Comparison of ENCODE assay signal across 16 cellular contexts in genomic region chr2:38093503-38093902, GRCh38. TPM values are rescaled to one million over a fixed set of nuclear protein-coding genes. Genes with fewer than 3 reads are reported as not detected.
DNase-seq lines count a peak whose midpoint lies in the region; ATAC-seq, FAIRE-seq and TF ChIP-seq lines count a peak whose summit lies in the region.
"Had no signal": no experiment of that assay in that cellular context is flagged by ENCODE, and none has a peak within 500 bp of the region (broad histone marks: within the 10 kb centered on the region; RNA-seq: fewer than 3 reads in every experiment).

No MANE protein-coding gene starts in this region.

- no TSS peak for BruUV-seq in HCT116 (replicated peaks; lab: Mats Ljungman, UMichigan)

- H4K20me1 ChIP-seq in HCT116 (ENCODE audit: insufficient read depth) = no peaks in the 10 kb centered on the region

- TF ChIP-seq EP300 in A549 (IDR thresholded peaks at IDR 0.05) = no peak

- no peak for FAIRE-seq in A549 (lab: Jason Lieb, UNC)
- FAIRE-seq: keratinocyte had no signal

- H3K9me3 ChIP-seq in A549 = no peaks in the 10 kb centered on the region
- no peaks in the 10 kb centered on the region for H3K9me3 ChIP-seq in HCT116 (ENCODE audit: control insufficient read depth in 1 of 2, insufficient read depth in 1 of 2, low read depth in 1 of 2, low read length in 2 of 2)
- H3K9me3 ChIP-seq in right atrium auricular region = no peaks in the 10 kb centered on the region
- H3K9me3 ChIP-seq: gastrocnemius medialis, mucosa of descending colon had no signal

- ATAC-seq in A549 (no peak), HCT116 (peak; percentile 34; the same call in 1 of the 2 replicates), HG02623 (IDR thresholded peaks at IDR 0.05; ENCODE audit: unreplicated experiment) (no peak), GM21737 (IDR thresholded peaks at IDR 0.05; ENCODE audit: unreplicated experiment) (no peak), GM19035 (IDR thresholded peaks at IDR 0.05; ENCODE audit: unreplicated experiment) (no peak)
- ATAC-seq: gastrocnemius medialis, mucosa of descending colon had no signal

- H3K4me3 ChIP-seq in A549 = no peak overlapping the region
- H3K4me3 ChIP-seq in HCT116 (replicated peaks in 1 of 2; ENCODE audit: low read depth in 1 of 2, low read length in 2 of 2) = no peak overlapping the region
- H3K4me3 ChIP-seq in astrocyte of the spinal cord (ENCODE audit: low read depth, low read length) = no peak overlapping the region
- H3K4me3 ChIP-seq in right atrium auricular region = no peak overlapping the region
- H3K4me3 ChIP-seq: gastrocnemius medialis, mucosa of descending colon had no signal

- POLR2A ChIA-PET in A549 (lab: Yijun Ruan, JAX) = no interaction called here
- POLR2A ChIA-PET in HCT116 (lab: Charles Lee) = no interaction called here

- TF ChIP-seq RAD21 in A549 (conservative IDR thresholded peaks at IDR 0.05 in 1 of 2, IDR thresholded peaks at IDR 0.05 in 1 of 2) (no peak), HCT116 (IDR thresholded peaks at IDR 0.05; ENCODE audit: low read depth) (no peak)

- intact Hi-C loops in HCT116 (cut with micrococcal nuclease) = no loop called here

- no peaks in the 10 kb centered on the region for H3K79me2 ChIP-seq in HCT116 (ENCODE audit: insufficient read depth, low read length)
- H3K79me2 ChIP-seq: parathyroid adenoma had no signal

- no peak for TF ChIP-seq POLR2A in A549 (IDR thresholded peaks at IDR 0.05; ENCODE audit: low read length)
- no peak for TF ChIP-seq POLR2A in HCT116 (IDR thresholded peaks at IDR 0.05; ENCODE audit: borderline replicate concordance, extremely low read depth, insufficient read depth, insufficient read length)

- H3K4me1 ChIP-seq in A549 (peaks cover 46% of the 10 kb centered on the region), HCT116 (ENCODE audit: control insufficient read depth in 1 of 2, insufficient read depth in 2 of 2, low read length in 2 of 2) (no peaks in the 10 kb centered on the region), right atrium auricular region (peaks cover 0 to 54% of the 10 kb centered on the region in 2 donors)
- H3K4me1 ChIP-seq: parathyroid adenoma had no signal

- RAD21 ChIA-PET in HCT116 (lab: Charles Lee; ENCODE audit: low non-redundant PET in 1 of 2, low total read pairs in 2 of 2, uncharacterized antibody in 2 of 2, unreplicated experiment in 2 of 2) = no interaction called here

- peak overlapping the region; percentile 53 to 75; a peak in 4 of 6 replicates for H3K27ac ChIP-seq in A549
- no peak overlapping the region for H3K27ac ChIP-seq in HCT116 (ENCODE audit: low read depth, low read length)
- H3K27ac ChIP-seq in right atrium auricular region = peak overlapping the region; percentile 39 to 78
- H3K27ac ChIP-seq: parathyroid adenoma had no signal

- in situ Hi-C loops in astrocyte of the spinal cord (cut with HindIII; ENCODE audit: low sequenced_read_pairs) (no loop called here), GM13977 (cut with MboI; ENCODE audit: low pct_unique_long_range_greater_than_20kb, low sequenced_read_pairs, unreplicated experiment) (no loop called here)

- CTCF ChIA-PET in A549 (lab: Yijun Ruan, JAX) (interaction anchor here (0.7 to 6.9 kb wide), 4 partner anchors 10 to 16 kb away, joined by 3 to 40 read pairs (median 4); partner anchors contain the start of gene CYP1B1), HCT116 (lab: Charles Lee) (interaction anchor here (1.1 kb wide), 1 partner anchor 17 kb away, joined by 3 read pairs; the partner anchor contains the start of gene CYP1B1)

- H3K4me2 ChIP-seq in A549 (no peak overlapping the region), HCT116 (ENCODE audit: low read length) (no peak overlapping the region)

- H3K36me3 ChIP-seq in HCT116 (ENCODE audit: control insufficient read depth in 1 of 2, insufficient read depth in 2 of 2, low read length in 2 of 2) (no peaks in the 10 kb centered on the region), right atrium auricular region (no peaks in the 10 kb centered on the region)
- H3K36me3 ChIP-seq: gastrocnemius medialis had no signal

- no peaks in the 10 kb centered on the region for H3K9me2 ChIP-seq in HCT116 (ENCODE audit: insufficient read depth)

- H3K9ac ChIP-seq in HCT116 (ENCODE audit: low read length) = no peak overlapping the region
- H3K9ac ChIP-seq: parathyroid adenoma had no signal

- H3K27me3 ChIP-seq in HCT116 (ENCODE audit: insufficient read depth, low read length) (no peaks in the 10 kb centered on the region), right atrium auricular region (no peaks in the 10 kb centered on the region)

- DNase-seq in A549 (ENCODE audit: low read depth in 1 of 2, low spot score in 1 of 2) = no peak
- DNase-seq in HCT116 (ENCODE audit: low read depth, low spot score) = no peak
- DNase-seq in astrocyte of the spinal cord (ENCODE audit: low read depth, low spot score) = peak; percentile 67
- no peak for DNase-seq in right atrium auricular region (ENCODE audit: low spot score)
- DNase-seq in GM13977 (ENCODE audit: low spot score) = no peak
- DNase-seq: gastrocnemius medialis; H9; KG1; mucosa of descending colon; NCI-H187; stimulated activated CD4-positive, alpha-beta T cell treated with anti-CD3 and anti-CD28 coated beads, Interleukin-12 subunit alpha, Interleukin-12 subunit beta, amount 100 ng/mL, for 4 hours had no signal

- no peak overlapping the region for H2AFZ ChIP-seq in HCT116 (ENCODE audit: low read depth, low read length, poor library complexity, severe bottlenecking)
- H2AFZ ChIP-seq: parathyroid adenoma had no signal

- 79% methylated on average over 1 of the region's 1 CpG for WGBS in A549 (ENCODE audit: missing lambda C conversion rate)

- TF ChIP-seq CTCF in A549 (IDR thresholded peaks at IDR 0.05) = no peak
- TF ChIP-seq CTCF in HCT116 (IDR thresholded peaks at IDR 0.05 in 2 of 3, conservative IDR thresholded peaks at IDR 0.05 in 1 of 3; ENCODE audit: borderline replicate concordance in 1 of 3, insufficient read depth in 1 of 3, low read depth in 2 of 3, low read length in 2 of 3) = no peak
- no peak for TF ChIP-seq CTCF in astrocyte of the spinal cord (IDR thresholded peaks at IDR 0.05; ENCODE audit: low read depth, low read length)
- no peak for TF ChIP-seq CTCF in right atrium auricular region (IDR thresholded peaks at IDR 0.05)
- no peak for TF ChIP-seq CTCF in GM13977 (IDR thresholded peaks at IDR 0.05; ENCODE audit: extremely low read depth, insufficient read depth, missing control alignments)

TF ChIP-seq in A549, 52 proteins besides CTCF, POLR2A, EP300 and RAD21:
- no peak for TF ChIP-seq CHD2 (IDR thresholded peaks at IDR 0.05; ENCODE audit: low read length, partially characterized antibody)
- TF ChIP-seq EHF (CRISPR knock-in tag; IDR thresholded peaks at IDR 0.05) = no peak
- TF ChIP-seq FOSL2 (IDR thresholded peaks at IDR 0.05) = no peak
- no peak for TF ChIP-seq FOSL2 (CRISPR knock-in tag; IDR thresholded peaks at IDR 0.05)
- TF ChIP-seq POLR2AphosphoS2 (conservative IDR thresholded peaks at IDR 0.05; ENCODE audit: low read length) = no peak
- TF ChIP-seq RCOR1 (IDR thresholded peaks at IDR 0.05; ENCODE audit: low read depth, low read length) = no peak
- TF ChIP-seq HOXA7 (CRISPR knock-in tag; IDR thresholded peaks at IDR 0.05) = no peak
- TF ChIP-seq KDM5A (IDR thresholded peaks at IDR 0.05) = no peak
- TF ChIP-seq JUN (IDR thresholded peaks at IDR 0.05) = no peak
- no peak for TF ChIP-seq KDM1A (IDR thresholded peaks at IDR 0.05; ENCODE audit: low read depth)
- TF ChIP-seq BHLHE40 (IDR thresholded peaks at IDR 0.05; ENCODE audit: low read depth, low read length) = no peak
- no peak for TF ChIP-seq GATA3 (IDR thresholded peaks at IDR 0.05; ENCODE audit: borderline replicate concordance)
- no peak for TF ChIP-seq HEYL (CRISPR knock-in tag; IDR thresholded peaks at IDR 0.05)
- no peak for TF ChIP-seq SREBF2 (IDR thresholded peaks at IDR 0.05)
- no peak for TF ChIP-seq EHMT2 (IDR thresholded peaks at IDR 0.05; ENCODE audit: low read depth)
- TF ChIP-seq HOXB5 (CRISPR knock-in tag; IDR thresholded peaks at IDR 0.05) = no peak

TF ChIP-seq in HCT116, 20 proteins besides CTCF, POLR2A, EP300 and RAD21 (continues in another document):
- TF ChIP-seq SRF (IDR thresholded peaks at IDR 0.05; ENCODE audit: low read depth) (no peak), EZH2phosphoT487 (IDR thresholded peaks at IDR 0.05; ENCODE audit: borderline replicate concordance) (no peak), FOSL1 (IDR thresholded peaks at IDR 0.05; ENCODE audit: low read depth) (no peak), ZBTB33 (IDR thresholded peaks at IDR 0.05; ENCODE audit: extremely low read depth, insufficient replicate concordance, low read length) (no peak), ELF1 (IDR thresholded peaks at IDR 0.05; ENCODE audit: borderline replicate concordance, low read depth) (no peak), SIN3A (IDR thresholded peaks at IDR 0.05; ENCODE audit: low read depth) (no peak), ZNF274 (IDR thresholded peaks at IDR 0.05; ENCODE audit: low read depth, low read length) (no peak), MAX (IDR thresholded peaks at IDR 0.05) (no peak), EZH2 (IDR thresholded peaks at IDR 0.05) (no peak), ZFX (IDR thresholded peaks at IDR 0.05) (no peak)

RNA-seq across cellular contexts. Expression of gene CYP1B1, which starts 17.6 kb away (rescaled TPM):
- polyA plus RNA-seq in A549 (2011; rRNA removed) = 13.1 and 13.2 TPM in 2 replicates
- polyA plus RNA-seq in A549 (2012; cell fraction: cytosol; rRNA removed) = 14.6 and 20.8 TPM in 2 replicates
- 28.1 and 45.8 TPM in 2 replicates for polyA plus RNA-seq in A549 (2012; cell fraction: nucleus; rRNA removed)
- 4.4 to 5.5 TPM (median 5.3 TPM) in 3 replicates for polyA plus RNA-seq in A549 (2017; fragmentation: RNase III; extraction: RNeasy Plus Mini Kit Qiagen cat#74134 plus additional on column Dnase treatment)
- 29.1 and 30.7 TPM in 2 replicates for polyA minus RNA-seq in A549 (2011; rRNA and poly(A)+ RNA removed)
- 2.6 TPM for total RNA-seq in HCT116 (2021; ENCODE audit: unreplicated experiment)
- 0.24 and 0.33 TPM in 2 replicates for polyA plus RNA-seq in HCT116 (2012)
- 10 to 100 TPM; 25.1 to 92.6 TPM for total RNA-seq in right atrium auricular region
